20 cellular contexts compared by ENCODE assay signal in genomic region chr11:125335101-125335500, GRCh38.
"Had no signal": no experiment of that assay in that cellular context is flagged by ENCODE, and none has a peak within 500 bp of the region (broad histone marks: within the 10 kb centered on the region; RNA-seq: fewer than 3 reads in every experiment).

No MANE protein-coding gene starts in this region.

- DNase-seq: activated B cell treated with CpG ODN at 0.5 μM for 24 hours; activated CD4-positive, alpha-beta T cell treated with anti-CD3 and anti-CD28 coated beads for 36 hours; activated CD4-positive, alpha-beta T cell treated with anti-CD3 and anti-CD28 coated beads, Interleukin-2, amount 50 U/mL, for 48 hours; activated CD8-positive, alpha-beta memory T cell treated with anti-CD3 and anti-CD28 coated beads, Interleukin-2, amount 50 U/mL, for 48 hours; activated gamma-delta T cell; activated T-cell treated with anti-CD3 and anti-CD28 coated beads, Interleukin-2, amount 50 U/mL, for 48 hours; colonic mucosa; erythroblast; foreskin keratinocyte; glutamatergic neuron; immature natural killer cell; kidney glomerular epithelial cell; left ventricle myocardium inferior; nephron progenitor cell; occipital lobe; stimulated activated CD4-positive, alpha-beta T cell treated with anti-CD3 and anti-CD28 coated beads, Interleukin-4, amount 100 ng/mL, for 24 hours; stimulated activated naive CD8-positive, alpha-beta T cell treated with anti-CD3 and anti-CD28 coated beads, Interleukin-15, Interleukin-2, amounts not matched to agents 100 U/mL and 50 U/mL, for 24 hours had no signal

- H3K4me1 Mint-ChIP-seq: activated B cell treated with CpG ODN at 0.5 μM for 24 hours; activated CD4-positive, alpha-beta T cell treated with anti-CD3 and anti-CD28 coated beads for 36 hours; activated naive CD4-positive, alpha-beta T cell treated with anti-CD3 and anti-CD28 coated beads, Interleukin-2, amount 50 U/mL, for 24 hours; central memory CD8-positive, alpha-beta T cell; immature natural killer cell had no signal

- H3K4me3 Mint-ChIP-seq: activated B cell treated with CpG ODN at 0.5 μM for 24 hours; activated CD4-positive, alpha-beta T cell treated with anti-CD3 and anti-CD28 coated beads for 36 hours; activated naive CD4-positive, alpha-beta T cell treated with anti-CD3 and anti-CD28 coated beads, Interleukin-2, amount 50 U/mL, for 24 hours; central memory CD8-positive, alpha-beta T cell; immature natural killer cell; nephron progenitor cell; T-helper 1 cell treated with Interleukin-12 subunit alpha and Interleukin-12 subunit beta and Interleukin-4 antibody, amounts not matched to agents 30 μg/mL and 1 μg/mL, for 36 hours had no signal

- H3K36me3 Mint-ChIP-seq: activated naive CD4-positive, alpha-beta T cell treated with anti-CD3 and anti-CD28 coated beads, Interleukin-2, amount 50 U/mL, for 24 hours; immature natural killer cell had no signal

- H3K27ac Mint-ChIP-seq: activated B cell treated with CpG ODN at 0.5 μM for 24 hours; activated CD4-positive, alpha-beta T cell treated with anti-CD3 and anti-CD28 coated beads for 36 hours; activated naive CD4-positive, alpha-beta T cell treated with anti-CD3 and anti-CD28 coated beads, Interleukin-2, amount 50 U/mL, for 24 hours; immature natural killer cell; nephron progenitor cell; T-helper 1 cell treated with Interleukin-12 subunit alpha and Interleukin-12 subunit beta and Interleukin-4 antibody, amounts not matched to agents 30 μg/mL and 1 μg/mL, for 36 hours had no signal

- H3K9me3 Mint-ChIP-seq: activated B cell treated with CpG ODN at 0.5 μM for 24 hours; activated naive CD4-positive, alpha-beta T cell treated with anti-CD3 and anti-CD28 coated beads, Interleukin-2, amount 50 U/mL, for 24 hours; central memory CD8-positive, alpha-beta T cell; immature natural killer cell; nephron progenitor cell; T-helper 1 cell treated with Interleukin-12 subunit alpha and Interleukin-12 subunit beta and Interleukin-4 antibody, amounts not matched to agents 30 μg/mL and 1 μg/mL, for 36 hours had no signal
